ENCODE assay signal across 1 cellular context in genomic region chr19:52335768-52336116, GRCh38.
TF ChIP-seq lines count a peak whose summit lies in the region.

No MANE protein-coding gene starts in this region.

TF ChIP-seq in HepG2, 621 proteins besides CTCF, POLR2A, EP300 and RAD21 (continued from another document):
- TF ChIP-seq ZNF772 (CRISPR knock-in tag; IDR thresholded peaks at IDR 0.05), result no peak
- no peak for TF ChIP-seq ZNF17 (CRISPR knock-in tag; IDR thresholded peaks at IDR 0.05)
- 0 out of 2 replicates have a peak, but pooled peaks have one; percentile 12 for TF ChIP-seq ZBTB38 (CRISPR knock-in tag; IDR thresholded peaks at IDR 0.05)
- no peak for TF ChIP-seq MBD4 (IDR thresholded peaks at IDR 0.05; ENCODE audit: borderline replicate concordance, low read length)
- TF ChIP-seq ZNF503 (CRISPR knock-in tag; IDR thresholded peaks at IDR 0.05), result no peak
- TF ChIP-seq ZNF687 (CRISPR knock-in tag; IDR thresholded peaks at IDR 0.05), result no peak
TF ChIP-seq in HepG2: peak in this region for 1.
